Comparison of ENCODE assay signal across 8 cellular contexts in genomic region chr1:93180723-93181613, GRCh38. TPM values are rescaled to one million over a fixed set of nuclear protein-coding genes. Genes with fewer than 3 reads are reported as not detected.
A peak's percentile ranks its signal among the peaks of the same experiment; 100 is the strongest.
DNase-seq lines count a peak whose midpoint lies in the region; ATAC-seq, FAIRE-seq and TF ChIP-seq lines count a peak whose summit lies in the region.

Gene CCDC18, plus strand, starts transcription at chr1:93180724. Its CDS starts 2,638 bp downstream, at chr1:93183362.

- H2AFZ ChIP-seq in Loucy (ENCODE audit: low read length): peak within 1 kb of the TSS; percentile 88

- H3K79me2 ChIP-seq in Loucy (ENCODE audit: insufficient read depth, low read length): peaks cover 87% of the 10 kb centered on the region

- no peaks in the 10 kb centered on the region for H3K36me3 ChIP-seq in Loucy (ENCODE audit: insufficient read depth, low read length)
- H3K36me3 ChIP-seq in pancreas: no peaks in the 10 kb centered on the region

- TF ChIP-seq CTCF in Loucy (conservative IDR thresholded peaks at IDR 0.05; ENCODE audit: low read length) (no peak), epithelial cell of proximal tubule (conservative IDR thresholded peaks at IDR 0.05; ENCODE audit: low read depth, low read length) (no peak), pancreas (IDR thresholded peaks at IDR 0.05) (no peak)

- intact Hi-C loops in pancreas (cut with DNase I) (no loop called here), sciatic nerve (cut with DNase I) (no loop called here)

- H3K27me3 ChIP-seq in Loucy (ENCODE audit: insufficient read depth, low read length, poor library complexity, severe bottlenecking): no peaks in the 10 kb centered on the region
- no peaks in the 10 kb centered on the region for H3K27me3 ChIP-seq in pancreas

- H3K9ac ChIP-seq in Loucy (ENCODE audit: low read depth, low read length, poor library complexity, severe bottlenecking): peak within 1 kb of the TSS; percentile 98

- FAIRE-seq in pancreas (lab: Jason Lieb, UNC): no peak

- no peaks in the 10 kb centered on the region for H3F3A ChIP-seq in Loucy (ENCODE audit: low read depth)

- peaks cover 60% of the 10 kb centered on the region for H4K20me1 ChIP-seq in Loucy (ENCODE audit: insufficient read depth, low read length, poor library complexity, severe bottlenecking)

- H3K9me3 ChIP-seq in Loucy (ENCODE audit: insufficient read depth, low read depth, low read length) (no peaks in the 10 kb centered on the region), pancreas (no peaks in the 10 kb centered on the region)

- WGBS in pancreas, 2 donors: 3% methylated on average over 43 of the region's 43 CpGs

- H3K27ac ChIP-seq in pancreas: peak within 1 kb of the TSS; percentile 92 to 98 (median 96)

- H3K4me1 ChIP-seq in Loucy (ENCODE audit: insufficient read depth, low read length, poor library complexity, severe bottlenecking) (peaks cover 63% of the 10 kb centered on the region), pancreas (peaks cover 0 to 13% (median 11%) of the 10 kb centered on the region in 3 donors)

- peak within 1 kb of the TSS; percentile 87 for H3K4me3 ChIP-seq in Loucy (ENCODE audit: low read length, poor library complexity, severe bottlenecking)
- H3K4me3 ChIP-seq in epithelial cell of proximal tubule (ENCODE audit: low read depth, low read length): peak within 1 kb of the TSS; percentile 95
- peak within 1 kb of the TSS; percentile 62 to 88 (median 85) for H3K4me3 ChIP-seq in pancreas

- H3K9me2 ChIP-seq in Loucy (replicated peaks; ENCODE audit: low read depth, low read length): no peaks in the 10 kb centered on the region

- H3K4me2 ChIP-seq in Loucy (ENCODE audit: low read depth, low read length, poor library complexity, severe bottlenecking): peak within 1 kb of the TSS; percentile 93

- DNase-seq in ELR (ENCODE audit: low read depth) (peak; percentile 79), epithelial cell of proximal tubule (ENCODE audit: low read depth) (no peak), pancreas (no peak), cerebellar cortex (ENCODE audit: low spot score) (no peak), sciatic nerve (ENCODE audit: low spot score) (no peak)

- peak; percentile 31 for ATAC-seq in GM21528 (IDR thresholded peaks at IDR 0.05; ENCODE audit: low FRiP score, unreplicated experiment)
- peak; percentile 18 to 27 for ATAC-seq in activated CD4-positive, CD25-positive, alpha-beta regulatory T cell treated with anti-CD3 and anti-CD28 coated beads, Interleukin-2, amount 50 U/mL, for 24 hours
- ATAC-seq in pancreas: peak in 1 of 4 donors; percentile 1
- no peak for ATAC-seq in sciatic nerve

RNA-seq across cellular contexts. Expression of gene CCDC18, which starts in this region (rescaled TPM):
- total RNA-seq in epithelial cell of proximal tubule (14.7 and 16.2 TPM in 2 replicates), pancreas (1 to 10 TPM in 4 of 6 donors, under 1 TPM in 2; 0.95 to 1.6 (median 1.2) TPM), sciatic nerve (7.2 TPM)
- polyA plus RNA-seq in pancreas: 1 to 10 TPM; 1.1 to 1.7 TPM
